Comparison of ENCODE assay signal across 1 cellular context in genomic region chr14:104085889-104086201, GRCh38.
TF ChIP-seq lines count a peak whose summit lies in the region.

No MANE protein-coding gene starts in this region.

TF ChIP-seq in GM23338, 12 proteins besides CTCF, POLR2A, EP300 and RAD21 (continued from another document):
- TF ChIP-seq, protein P1, sequence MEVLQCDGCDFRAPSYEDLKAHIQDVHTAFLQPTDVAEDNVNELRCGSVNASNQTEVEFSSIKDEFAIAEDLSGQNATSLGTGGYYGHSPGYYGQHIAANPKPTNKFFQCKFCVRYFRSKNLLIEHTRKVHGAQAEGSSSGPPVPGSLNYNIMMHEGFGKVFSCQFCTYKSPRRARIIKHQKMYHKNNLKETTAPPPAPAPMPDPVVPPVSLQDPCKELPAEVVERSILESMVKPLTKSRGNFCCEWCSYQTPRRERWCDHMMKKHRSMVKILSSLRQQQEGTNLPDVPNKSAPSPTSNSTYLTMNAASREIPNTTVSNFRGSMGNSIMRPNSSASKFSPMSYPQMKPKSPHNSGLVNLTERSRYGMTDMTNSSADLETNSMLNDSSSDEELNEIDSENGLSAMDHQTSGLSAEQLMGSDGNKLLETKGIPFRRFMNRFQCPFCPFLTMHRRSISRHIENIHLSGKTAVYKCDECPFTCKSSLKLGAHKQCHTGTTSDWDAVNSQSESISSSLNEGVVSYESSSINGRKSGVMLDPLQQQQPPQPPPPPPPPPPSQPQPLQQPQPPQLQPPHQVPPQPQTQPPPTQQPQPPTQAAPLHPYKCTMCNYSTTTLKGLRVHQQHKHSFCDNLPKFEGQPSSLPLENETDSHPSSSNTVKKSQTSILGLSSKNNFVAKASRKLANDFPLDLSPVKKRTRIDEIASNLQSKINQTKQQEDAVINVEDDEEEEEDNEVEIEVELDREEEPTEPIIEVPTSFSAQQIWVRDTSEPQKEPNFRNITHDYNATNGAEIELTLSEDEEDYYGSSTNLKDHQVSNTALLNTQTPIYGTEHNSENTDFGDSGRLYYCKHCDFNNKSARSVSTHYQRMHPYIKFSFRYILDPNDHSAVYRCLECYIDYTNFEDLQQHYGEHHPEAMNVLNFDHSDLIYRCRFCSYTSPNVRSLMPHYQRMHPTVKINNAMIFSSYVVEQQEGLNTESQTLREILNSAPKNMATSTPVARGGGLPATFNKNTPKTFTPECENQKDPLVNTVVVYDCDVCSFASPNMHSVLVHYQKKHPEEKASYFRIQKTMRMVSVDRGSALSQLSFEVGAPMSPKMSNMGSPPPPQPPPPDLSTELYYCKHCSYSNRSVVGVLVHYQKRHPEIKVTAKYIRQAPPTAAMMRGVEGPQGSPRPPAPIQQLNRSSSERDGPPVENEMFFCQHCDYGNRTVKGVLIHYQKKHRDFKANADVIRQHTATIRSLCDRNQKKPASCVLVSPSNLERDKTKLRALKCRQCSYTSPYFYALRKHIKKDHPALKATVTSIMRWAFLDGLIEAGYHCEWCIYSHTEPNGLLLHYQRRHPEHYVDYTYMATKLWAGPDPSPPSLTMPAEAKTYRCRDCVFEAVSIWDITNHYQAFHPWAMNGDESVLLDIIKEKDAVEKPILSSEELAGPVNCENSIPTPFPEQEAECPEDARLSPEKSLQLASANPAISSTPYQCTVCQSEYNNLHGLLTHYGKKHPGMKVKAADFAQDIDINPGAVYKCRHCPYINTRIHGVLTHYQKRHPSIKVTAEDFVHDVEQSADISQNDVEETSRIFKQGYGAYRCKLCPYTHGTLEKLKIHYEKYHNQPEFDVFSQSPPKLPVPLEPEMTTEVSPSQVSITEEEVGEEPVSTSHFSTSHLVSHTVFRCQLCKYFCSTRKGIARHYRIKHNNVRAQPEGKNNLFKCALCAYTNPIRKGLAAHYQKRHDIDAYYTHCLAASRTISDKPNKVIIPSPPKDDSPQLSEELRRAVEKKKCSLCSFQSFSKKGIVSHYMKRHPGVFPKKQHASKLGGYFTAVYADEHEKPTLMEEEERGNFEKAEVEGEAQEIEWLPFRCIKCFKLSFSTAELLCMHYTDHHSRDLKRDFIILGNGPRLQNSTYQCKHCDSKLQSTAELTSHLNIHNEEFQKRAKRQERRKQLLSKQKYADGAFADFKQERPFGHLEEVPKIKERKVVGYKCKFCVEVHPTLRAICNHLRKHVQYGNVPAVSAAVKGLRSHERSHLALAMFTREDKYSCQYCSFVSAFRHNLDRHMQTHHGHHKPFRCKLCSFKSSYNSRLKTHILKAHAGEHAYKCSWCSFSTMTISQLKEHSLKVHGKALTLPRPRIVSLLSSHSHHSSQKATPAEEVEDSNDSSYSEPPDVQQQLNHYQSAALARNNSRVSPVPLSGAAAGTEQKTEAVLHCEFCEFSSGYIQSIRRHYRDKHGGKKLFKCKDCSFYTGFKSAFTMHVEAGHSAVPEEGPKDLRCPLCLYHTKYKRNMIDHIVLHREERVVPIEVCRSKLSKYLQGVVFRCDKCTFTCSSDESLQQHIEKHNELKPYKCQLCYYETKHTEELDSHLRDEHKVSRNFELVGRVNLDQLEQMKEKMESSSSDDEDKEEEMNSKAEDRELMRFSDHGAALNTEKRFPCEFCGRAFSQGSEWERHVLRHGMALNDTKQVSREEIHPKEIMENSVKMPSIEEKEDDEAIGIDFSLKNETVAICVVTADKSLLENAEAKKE (CRISPR knock-in tag; IDR thresholded peaks at IDR 0.05), result no peak
